25 cellular contexts compared by ENCODE assay signal in genomic region chr19:11101057-11101456, GRCh38.
"Had no signal": no experiment of that assay in that cellular context is flagged by ENCODE, and none has a peak within 500 bp of the region (broad histone marks: within the 10 kb centered on the region; RNA-seq: fewer than 3 reads in every experiment).

No MANE protein-coding gene starts in this region.

- H3K4me1 ChIP-seq: colonic mucosa, gastrocnemius medialis had no signal

- ATAC-seq: effector memory CD8-positive, alpha-beta T cell; esophagus mucosa; gastrocnemius medialis; heart right ventricle; left cardiac atrium; left lung; left ventricle myocardium superior; lower lobe of right lung; mucosa of descending colon had no signal

- H3K4me1 Mint-ChIP-seq: mesothelial cell of epicardium had no signal

- H3K4me3 ChIP-seq: colonic mucosa, esophagus squamous epithelium, gastrocnemius medialis, heart right ventricle, left lung, lower lobe of right lung, mucosa of descending colon had no signal

- H3K9me3 Mint-ChIP-seq: dendritic cell treated with granulocyte-macrophage colony-stimulating factor and Interleukin-4, amounts not matched to agents 40 ng/mL and 50 ng/mL, for 4 days had no signal

- H3K27me3 Mint-ChIP-seq: dendritic cell treated with granulocyte-macrophage colony-stimulating factor and Interleukin-4, amounts not matched to agents 40 ng/mL and 50 ng/mL, for 4 days; effector memory CD8-positive, alpha-beta T cell had no signal

- H3K9me3 ChIP-seq: colonic mucosa, esophagus squamous epithelium, gastrocnemius medialis, left lung, lower lobe of right lung, mucosa of descending colon had no signal

- DNase-seq: colonic mucosa; cortex of kidney; effector CD8-positive, alpha-beta T cell; effector memory CD8-positive, alpha-beta T cell; erythroblast; esophagus squamous epithelium; foreskin fibroblast; foreskin melanocyte; gastrocnemius medialis; glutamatergic neuron; head of caudate nucleus; heart right ventricle; hippocampal formation; left cardiac atrium; left lung; left ventricle myocardium superior; lower lobe of right lung; mesenchymal stem cell; mucosa of descending colon had no signal

- H3K27ac Mint-ChIP-seq: dendritic cell treated with granulocyte-macrophage colony-stimulating factor and Interleukin-4, amounts not matched to agents 40 ng/mL and 50 ng/mL, for 4 days; mesothelial cell of epicardium had no signal

- H3K27ac ChIP-seq: colonic mucosa, left lung, lower lobe of right lung had no signal

- H3K4me3 Mint-ChIP-seq: dendritic cell treated with granulocyte-macrophage colony-stimulating factor and Interleukin-4, amounts not matched to agents 40 ng/mL and 50 ng/mL, for 4 days; effector memory CD8-positive, alpha-beta T cell; mesothelial cell of epicardium had no signal

- H3K27me3 ChIP-seq: colonic mucosa, esophagus squamous epithelium, gastrocnemius medialis, heart right ventricle, left lung had no signal

- FAIRE-seq: endothelial cell of umbilical vein, islet of Langerhans, keratinocyte had no signal
